In genomic region chr20:33490934-33491656, GRCh38 we compare ENCODE assay signal across 7 cellular contexts. TPM values are rescaled to one million over a fixed set of nuclear protein-coding genes. Genes with fewer than 3 reads are reported as not detected.
DNase-seq lines count a peak whose midpoint lies in the region; ATAC-seq and TF ChIP-seq lines count a peak whose summit lies in the region.

No MANE protein-coding gene starts in this region.

- H3K4me3 ChIP-seq in HEK293 (ENCODE audit: low read depth, low read length) (peak overlapping the region; percentile 82), skin epidermis (peak overlapping the region; percentile 46 to 97 (median 93))

- CTCF ChIA-PET in HEK293 (lab: Yijun Ruan, JAX): interaction anchor here (0.7 to 1.1 kb wide), 2 partner anchors 34 to 107 kb away, joined by 3 to 5 read pairs; no protein-coding TSS in a partner anchor

- no peak for ATAC-seq in foreskin keratinocyte
- no peak for ATAC-seq in GM21390 (IDR thresholded peaks at IDR 0.05; ENCODE audit: unreplicated experiment)
- ATAC-seq in HG03095 (IDR thresholded peaks at IDR 0.05; ENCODE audit: unreplicated experiment): no peak

- H3K9me3 ChIP-seq in HEK293 (ENCODE audit: control insufficient read depth, insufficient read depth, low read depth, low read length): no peaks in the 10 kb centered on the region

- no peaks in the 10 kb centered on the region for H3K27me3 ChIP-seq in foreskin keratinocyte

- H3K36me3 ChIP-seq in HEK293 (ENCODE audit: control insufficient read depth in 2 of 2, insufficient read depth in 1 of 2, low read length in 2 of 2): no peaks in the 10 kb centered on the region; a peak in 1 of 3 replicates

- in situ Hi-C loops in SK-MEL-5 (cut with HindIII; ENCODE audit: low pct_unique_long_range_greater_than_20kb, low sequenced_read_pairs): no loop called here

- H3K27ac ChIP-seq in HEK293 (ENCODE audit: extremely low read depth, low read depth, low read length) (peak overlapping the region; percentile 85; the same call in 1 of the 2 replicates), foreskin keratinocyte (peak overlapping the region; percentile 63), skin epidermis (peak overlapping the region in 18 of 21 experiments; percentile 68 to 97 (median 88))

- H3K4me1 ChIP-seq in HEK293 (ENCODE audit: control insufficient read depth, insufficient read depth, low read length) (no peaks in the 10 kb centered on the region), foreskin keratinocyte (peaks cover 12% of the 10 kb centered on the region)

- TF ChIP-seq CTCF in HEK293 (tag by site-specific recombination; IDR thresholded peaks at IDR 0.05) (no peak), foreskin keratinocyte (conservative IDR thresholded peaks at IDR 0.05) (no peak)

- DNase-seq in SK-MEL-5 (ENCODE audit: low read depth, low spot score) (peak; percentile 22), foreskin keratinocyte (no peak)
- DNase-seq in activated effector memory CD4-positive, alpha-beta T cell treated with anti-CD3 and anti-CD28 coated beads, Interleukin-2, amount 50 U/mL, for 16 hours: no peak

- POLR2A ChIA-PET in HEK293 (lab: Yijun Ruan, JAX): interaction anchor here (1.2 to 1.9 kb wide), 7 partner anchors 15 to 173 kb away, joined by 4 to 19 read pairs (median 9); partner anchors contain the start of genes CDK5RAP1 and SNTA1

TF ChIP-seq in HEK293, 187 proteins besides CTCF, POLR2A, EP300 and RAD21:
- TF ChIP-seq PRDM10 (tag by site-specific recombination; IDR thresholded peaks at IDR 0.05) (peak; percentile 32; the same call in 1 of the 2 replicates), AEBP2 (tag by site-specific recombination; IDR thresholded peaks at IDR 0.05; ENCODE audit: borderline replicate concordance) (no peak), PATZ1 (tag by site-specific recombination; IDR thresholded peaks at IDR 0.05) (no peak), BCL11A (tag by site-specific recombination; IDR thresholded peaks at IDR 0.05; ENCODE audit: low read depth) (no peak), SP7 (tag by site-specific recombination; IDR thresholded peaks at IDR 0.05) (no peak), HOXC10 (CRISPR knock-in tag; IDR thresholded peaks at IDR 0.05) (no peak), ZNF629 (tag by site-specific recombination; IDR thresholded peaks at IDR 0.05) (0 out of 2 replicates have a peak, but pooled peaks have one; percentile 6), ZSCAN16 (tag by site-specific recombination; IDR thresholded peaks at IDR 0.05) (no peak), ZNF221 (tag by site-specific recombination; IDR thresholded peaks at IDR 0.05; ENCODE audit: borderline replicate concordance) (no peak)

RNA-seq across cellular contexts. Expression of gene CBFA2T2, which starts 1.2 kb away (rescaled TPM):
- 6.0 and 6.3 TPM in 2 replicates for total RNA-seq in SK-MEL-5 (2014; rRNA removed; shearing (Covaris generic))
- polyA plus RNA-seq in SK-MEL-5 (2015; cell fraction: cytosol; rRNA removed): 12.6 and 23.7 TPM in 2 replicates
- polyA plus RNA-seq in SK-MEL-5 (2015; cell fraction: nucleus; rRNA removed): 33.1 and 34.1 TPM in 2 replicates
- 6.3 and 7.0 TPM in 2 replicates for total RNA-seq in foreskin keratinocyte
- polyA plus RNA-seq in foreskin keratinocyte: 2.5 and 2.7 TPM in 2 replicates

RNA-seq across cellular contexts. Expression of gene SNTA1, which starts 47.5 kb away (rescaled TPM):
- total RNA-seq in SK-MEL-5 (2014; rRNA removed; shearing (Covaris generic)): 34.4 and 35.5 TPM in 2 replicates
- polyA plus RNA-seq in SK-MEL-5 (2015; cell fraction: cytosol; rRNA removed): 30.7 and 35.6 TPM in 2 replicates
- polyA plus RNA-seq in SK-MEL-5 (2015; cell fraction: nucleus; rRNA removed): 9.3 and 16.2 TPM in 2 replicates
- total RNA-seq in foreskin keratinocyte: 4.7 and 5.8 TPM in 2 replicates
- polyA plus RNA-seq in foreskin keratinocyte: 5.2 and 6.2 TPM in 2 replicates
